Comparison of ENCODE assay signal across 8 cellular contexts in the genomic region with DNA sequence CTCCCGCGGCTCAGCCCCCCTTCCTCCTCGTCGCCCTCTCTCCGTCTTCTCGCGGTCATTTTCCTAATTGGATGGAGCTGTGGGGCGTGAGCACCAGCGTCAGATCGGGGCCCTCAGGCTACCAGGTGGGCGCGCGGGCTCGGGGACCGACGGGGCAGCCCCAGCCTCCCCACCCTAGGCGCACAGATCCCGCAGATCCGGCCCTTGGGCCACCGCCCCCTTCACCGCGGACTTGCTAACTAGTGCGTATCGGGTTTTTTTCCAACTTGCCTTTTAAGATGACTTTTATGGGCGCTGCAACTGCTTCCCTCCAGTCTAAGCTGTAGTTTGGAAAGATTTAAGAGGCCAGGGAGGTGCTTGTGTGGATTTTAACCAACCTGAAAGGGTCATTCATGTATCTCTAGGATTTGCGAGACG. TPM values are rescaled to one million over a fixed set of nuclear protein-coding genes. Genes with fewer than 3 reads are reported as not detected.
DNase-seq lines count a peak whose midpoint lies in the region; ATAC-seq and TF ChIP-seq lines count a peak whose summit lies in the region.

No MANE protein-coding gene starts in this region.

- H3K9me3 ChIP-seq in HUES6 (ENCODE audit: control insufficient read depth, insufficient read depth, low read depth, low read length), result no peaks in the 10 kb centered on the region
- H3K9me3 ChIP-seq in WERI-Rb-1 (ENCODE audit: severe bottlenecking), result no peaks in the 10 kb centered on the region
- no peaks in the 10 kb centered on the region for H3K9me3 ChIP-seq in endocrine pancreas (ENCODE audit: control insufficient read depth, low read length)
- no peaks in the 10 kb centered on the region for H3K9me3 ChIP-seq in mononuclear cell (ENCODE audit: low read depth, low read length)
- no peaks in the 10 kb centered on the region for H3K9me3 ChIP-seq in tibial artery

- TF ChIP-seq CTCF in WERI-Rb-1 (IDR thresholded peaks at IDR 0.05; ENCODE audit: low read depth, low read length) (no peak), tibial artery (IDR thresholded peaks at IDR 0.05) (no peak)

- intact Hi-C loops in Right ventricle myocardium inferior (cut with DNase I) (loop anchor here (2.0 kb wide), 1 partner anchor 28 kb away; no protein-coding TSS in a partner anchor), cardiac septum (cut with DNase I) (no loop called here), tibial artery (cut with DNase I; ENCODE audit: low total_unique reads) (loop anchor here (10.0 kb wide), 1 partner anchor 62 kb away; no protein-coding TSS in a partner anchor)

- H3K27ac ChIP-seq in HUES6 (ENCODE audit: low read depth, low read length) (no peak overlapping the region; the same call in 1 of the 2 replicates), WERI-Rb-1 (peak overlapping the region; percentile 37; the same call in 1 of the 2 replicates), tibial artery (peak overlapping the region; percentile 68 to 89)

- H3K36me3 ChIP-seq in HUES6 (ENCODE audit: control insufficient read depth, insufficient read depth, low read length) (no peaks in the 10 kb centered on the region), WERI-Rb-1 (no peaks in the 10 kb centered on the region), endocrine pancreas (ENCODE audit: control insufficient read depth, insufficient read depth, low read length) (no peaks in the 10 kb centered on the region), tibial artery (no peaks in the 10 kb centered on the region)

- ATAC-seq in Right ventricle myocardium inferior (peak; percentile 12), HG03469 (IDR thresholded peaks at IDR 0.05; ENCODE audit: unreplicated experiment) (no peak)

- H3K9ac ChIP-seq in HUES6 (ENCODE audit: low read length) (peak overlapping the region; percentile 77), endocrine pancreas (ENCODE audit: control insufficient read depth, insufficient read depth, low read length) (peak overlapping the region; percentile 77)

- DNase-seq in Right ventricle myocardium inferior (ENCODE audit: missing footprints), result peak; percentile 75
- no peak for DNase-seq in cardiac septum (ENCODE audit: low spot score)
- DNase-seq in WERI-Rb-1, result peak; percentile 43
- DNase-seq in tibial artery, result peak; percentile 42 to 77

- peaks cover 58% of the 10 kb centered on the region for H3K4me1 ChIP-seq in HUES6 (ENCODE audit: control insufficient read depth, insufficient read depth, low read length)
- H3K4me1 ChIP-seq in endocrine pancreas (ENCODE audit: control insufficient read depth, insufficient read depth, low read length), result peaks cover 7% of the 10 kb centered on the region
- H3K4me1 ChIP-seq in mononuclear cell (ENCODE audit: insufficient read depth, low read length), result peaks cover 80% of the 10 kb centered on the region
- peaks cover 0 to 60% (median 25%) of the 10 kb centered on the region in 4 donors for H3K4me1 ChIP-seq in tibial artery

- peak overlapping the region; percentile 81 for H3K4me3 ChIP-seq in HUES6 (ENCODE audit: low read depth, low read length)
- peak overlapping the region; percentile 65 for H3K4me3 ChIP-seq in WERI-Rb-1 (ENCODE audit: low read depth, low read length)
- H3K4me3 ChIP-seq in endocrine pancreas (ENCODE audit: control insufficient read depth, insufficient read depth, low read length), result no peak overlapping the region
- H3K4me3 ChIP-seq in mononuclear cell (ENCODE audit: low read length), result peak overlapping the region; percentile 61
- H3K4me3 ChIP-seq in tibial artery, result peak overlapping the region; percentile 64 to 90

- peaks cover 3% of the 10 kb centered on the region; the same call in 1 of the 2 replicates for H3K27me3 ChIP-seq in HUES6 (ENCODE audit: control insufficient read depth, insufficient read depth, low read length)
- no peaks in the 10 kb centered on the region for H3K27me3 ChIP-seq in WERI-Rb-1 (ENCODE audit: insufficient read depth, low read depth, severe bottlenecking)
- no peaks in the 10 kb centered on the region for H3K27me3 ChIP-seq in endocrine pancreas (ENCODE audit: control insufficient read depth, insufficient read depth, low read length)
- no peaks in the 10 kb centered on the region for H3K27me3 ChIP-seq in mononuclear cell (ENCODE audit: insufficient read depth, low read length)
- H3K27me3 ChIP-seq in tibial artery, result no peaks in the 10 kb centered on the region

RNA-seq across cellular contexts. Expression of a gene that starts 1.3 kb away (rescaled TPM):
- total RNA-seq in Right ventricle myocardium inferior (5.4 TPM), cardiac septum (3.9 TPM), mononuclear cell (9.1 TPM)
